8 cellular contexts compared by ENCODE assay signal in genomic region chr2:161273038-161273760, GRCh38. TPM values are rescaled to one million over a fixed set of nuclear protein-coding genes. Genes with fewer than 3 reads are reported as not detected.
DNase-seq lines count a peak whose midpoint lies in the region; FAIRE-seq and TF ChIP-seq lines count a peak whose summit lies in the region.

No MANE protein-coding gene starts in this region.

- H4K8ac ChIP-seq in H1 (ENCODE audit: extremely low read depth, insufficient read depth, low read length): no peak overlapping the region

- H3K79me2 ChIP-seq in H1 (ENCODE audit: control insufficient read depth in 1 of 2, insufficient read depth in 2 of 2, low read length in 2 of 2) (no peaks in the 10 kb centered on the region), neural cell (replicated peaks; ENCODE audit: insufficient read depth, low read length) (no peaks in the 10 kb centered on the region)

- H2BK5ac ChIP-seq in H1 (ENCODE audit: low read depth, low read length): no peak overlapping the region

- no peak overlapping the region for H2BK12ac ChIP-seq in H1 (ENCODE audit: low read depth, low read length)

- H3K27me3 ChIP-seq in H1 (replicated peaks in 1 of 4; ENCODE audit: control insufficient read depth in 3 of 4, extremely low read depth in 1 of 4, insufficient read depth in 3 of 4, low read length in 3 of 4): no peaks in the 10 kb centered on the region
- H3K27me3 ChIP-seq in neural cell (ENCODE audit: insufficient read depth, low read depth, low read length): no peaks in the 10 kb centered on the region

- H3K36me3 ChIP-seq in H1 (ENCODE audit: control insufficient read depth in 2 of 4, insufficient read depth in 4 of 4, low read length in 3 of 4): no peaks in the 10 kb centered on the region
- no peaks in the 10 kb centered on the region for H3K36me3 ChIP-seq in neural cell (ENCODE audit: insufficient read depth, low read length)

- no peak overlapping the region for H3K9ac ChIP-seq in H1 (replicated peaks in 1 of 4; ENCODE audit: extremely low read depth in 1 of 4, low read depth in 3 of 4, low read length in 3 of 4)
- H3K9ac ChIP-seq in neural cell (ENCODE audit: low read length): no peak overlapping the region

- POLR2A ChIA-PET in RWPE1 (lab: Yijun Ruan, JAX; ENCODE audit: low non-redundant PET): no interaction called here
- POLR2A ChIA-PET in H1 (lab: Charles Lee; ENCODE audit: partially characterized antibody): no interaction called here

- H3K27ac ChIP-seq in RWPE1 (no peak overlapping the region), H1 (ENCODE audit: low read depth, low read length) (no peak overlapping the region), neural cell (ENCODE audit: low read length) (no peak overlapping the region)

- H3K9me2 ChIP-seq in neural cell (ENCODE audit: insufficient read depth, low read length): no peaks in the 10 kb centered on the region

- TF ChIP-seq RAD21 in H1 (IDR thresholded peaks at IDR 0.05 in 1 of 2, conservative IDR thresholded peaks at IDR 0.05 in 1 of 2; ENCODE audit: low read depth in 2 of 2, low read length in 2 of 2): peak; percentile 68 to 80
- TF ChIP-seq RAD21 in neural cell (conservative IDR thresholded peaks at IDR 0.05): peak; percentile 82

- no peaks in the 10 kb centered on the region for H3K79me1 ChIP-seq in H1 (ENCODE audit: low read depth, low read length)

- peak; percentile 23 for DNase-seq in ELF-1 (ENCODE audit: low read depth, low spot score)
- peak; percentile 38 for DNase-seq in H4 (ENCODE audit: low spot score)
- no peak for DNase-seq in LNCaP clone FGC (ENCODE audit: low read depth)
- DNase-seq in RWPE1 (ENCODE audit: low spot score): peak; percentile 42
- no peak for DNase-seq in H1 (ENCODE audit: low read depth in 1 of 2, low spot score in 2 of 2)
- DNase-seq in HPDE6-E6E7 (ENCODE audit: extremely low spot score): no peak

- H3F3A ChIP-seq in neural cell (ENCODE audit: insufficient read depth, low read length, poor library complexity, severe bottlenecking): no peaks in the 10 kb centered on the region

- no peak overlapping the region for H2BK15ac ChIP-seq in H1 (ENCODE audit: low read length)

- H3K4me3 ChIP-seq in LNCaP clone FGC (ENCODE audit: low read depth, low read length): no peak overlapping the region
- H3K4me3 ChIP-seq in H1 (ENCODE audit: extremely low read depth in 1 of 4, insufficient read depth in 2 of 4, low read depth in 3 of 4, low read length in 4 of 4): no peak overlapping the region
- H3K4me3 ChIP-seq in neural cell (ENCODE audit: low read length): no peak overlapping the region

- H4K20me1 ChIP-seq in H1 (replicated peaks in 1 of 2; ENCODE audit: control insufficient read depth in 1 of 2, insufficient read depth in 2 of 2, low read length in 2 of 2) (no peaks in the 10 kb centered on the region), neural cell (ENCODE audit: insufficient read depth) (no peaks in the 10 kb centered on the region)

- no peaks in the 10 kb centered on the region for H3K23me2 ChIP-seq in H1 (ENCODE audit: low read depth, low read length)

- H4K91ac ChIP-seq in H1 (replicated peaks; ENCODE audit: insufficient read length, low read length): no peak overlapping the region

- H3K9me3 ChIP-seq in H1 (ENCODE audit: insufficient read depth in 2 of 2, low read depth in 1 of 2, low read length in 1 of 2): peaks cover 4 to 13% of the 10 kb centered on the region in 2 experiments; a peak in 3 of 4 replicates
- H3K9me3 ChIP-seq in neural cell (ENCODE audit: low read length): no peaks in the 10 kb centered on the region

- WGBS in H1 (ENCODE audit: extremely low coverage in 1 of 2, insufficient coverage in 1 of 2, insufficient read length in 1 of 2, insufficient replicate concordance in 2 of 2, low coverage in 1 of 2, low lambda C conversion rate in 2 of 2, missing lambda C conversion rate in 1 of 2), 2 experiments: 42% methylated on average over 5 of the region's 5 CpGs; no CpG with 5 or more reads in 1 of the 2 experiments

- TF ChIP-seq EP300 in H1 (IDR thresholded peaks at IDR 0.05; ENCODE audit: borderline replicate concordance in 1 of 2, low read depth in 2 of 2, low read length in 2 of 2) (no peak), neural cell (conservative IDR thresholded peaks at IDR 0.05; ENCODE audit: poor library complexity, severe bottlenecking) (no peak)

- no peak overlapping the region for H3K23ac ChIP-seq in H1 (ENCODE audit: insufficient read length)

- no peak overlapping the region for H3K4ac ChIP-seq in H1 (replicated peaks; ENCODE audit: insufficient read length, low read depth, low read length)

- H2BK20ac ChIP-seq in H1 (ENCODE audit: low read length): no peak overlapping the region

- H2AK5ac ChIP-seq in H1 (ENCODE audit: low read depth, low read length): no peak overlapping the region

- CTCF ChIA-PET in RWPE1 (lab: Yijun Ruan, JAX): interaction anchor here (1.0 kb wide), 1 partner anchor 36 kb away, joined by 4 read pairs; no protein-coding TSS in a partner anchor
- CTCF ChIA-PET in H1 (lab: Charles Lee; ENCODE audit: partially characterized antibody): interaction anchor here (0.6 to 4.4 kb wide), 13 partner anchors 9 to 204 kb away, joined by 3 to 25 read pairs (median 3); no protein-coding TSS in a partner anchor

- H2AFZ ChIP-seq in H1 (ENCODE audit: low read length): no peak overlapping the region
- no peak overlapping the region for H2AFZ ChIP-seq in neural cell (ENCODE audit: low read depth, low read length)

- H4K5ac ChIP-seq in H1 (ENCODE audit: insufficient read length, low read depth, low read length): no peak overlapping the region

- no peak for TF ChIP-seq POLR2A in H1 (IDR thresholded peaks at IDR 0.05; ENCODE audit: control extremely low read depth in 1 of 2, low read depth in 2 of 2, low read length in 2 of 2)

- FAIRE-seq in A204.1 (lab: Jason Lieb, UNC) (peak; percentile 97), H1 (lab: Jason Lieb, UNC) (peak; percentile 77)

- no peaks in the 10 kb centered on the region for H3K4me1 ChIP-seq in H1 (replicated peaks in 1 of 4; ENCODE audit: control insufficient read depth in 3 of 4, insufficient read depth in 4 of 4, low read length in 3 of 4)

- no peak overlapping the region for H3K18ac ChIP-seq in H1 (ENCODE audit: extremely low read depth, low read length)

- TF ChIP-seq CTCF in LNCaP clone FGC (IDR thresholded peaks at IDR 0.05; ENCODE audit: control insufficient read depth, extremely low read depth, insufficient read depth) (peak; percentile 57), RWPE1 (conservative IDR thresholded peaks at IDR 0.05; ENCODE audit: low read depth) (peak; percentile 66), H1 (IDR thresholded peaks at IDR 0.05; ENCODE audit: control extremely low read depth in 1 of 3, insufficient read depth in 1 of 3, low read depth in 1 of 3, low read length in 3 of 3) (peak in 2 of 3 experiments; percentile 45 to 63; a peak in 2 of 4 replicates), neural cell (IDR thresholded peaks at IDR 0.05; ENCODE audit: poor library complexity, severe bottlenecking) (peak; percentile 81)

- H3K56ac ChIP-seq in H1 (replicated peaks; ENCODE audit: insufficient read length, low read depth, low read length): no peak overlapping the region

- no peak overlapping the region for H3K14ac ChIP-seq in H1 (ENCODE audit: insufficient read length)

- H3K4me2 ChIP-seq in H1 (ENCODE audit: insufficient read depth in 1 of 2, low read depth in 2 of 2, low read length in 2 of 2): no peak overlapping the region
- no peak overlapping the region for H3K4me2 ChIP-seq in neural cell (ENCODE audit: low read length)

- no peak overlapping the region for H2BK120ac ChIP-seq in H1 (replicated peaks; ENCODE audit: low read depth, low read length)

TF ChIP-seq in H1, 55 proteins besides CTCF, POLR2A, EP300 and RAD21 (continues in another document):
- TF ChIP-seq SP1 (IDR thresholded peaks at IDR 0.05; ENCODE audit: low read depth, low read length) (no peak), GABPA (IDR thresholded peaks at IDR 0.05; ENCODE audit: borderline replicate concordance, insufficient read depth, low read length) (no peak), BRCA1 (IDR thresholded peaks at IDR 0.05; ENCODE audit: low read depth, low read length) (no peak), JUND (IDR thresholded peaks at IDR 0.05; ENCODE audit: low read length) (no peak), KDM5A (IDR thresholded peaks at IDR 0.05; ENCODE audit: low read length) (no peak), SIRT6 (IDR thresholded peaks at IDR 0.05; ENCODE audit: low read length) (no peak), CTBP2 (IDR thresholded peaks at IDR 0.05; ENCODE audit: borderline replicate concordance, insufficient read depth, insufficient read length, low read length) (no peak), ZNF274 (IDR thresholded peaks at IDR 0.05; ENCODE audit: borderline replicate concordance, extremely low read depth, low read length) (no peak), SRF (IDR thresholded peaks at IDR 0.05; ENCODE audit: low read depth, low read length) (no peak), JUN (IDR thresholded peaks at IDR 0.05; ENCODE audit: low read depth, low read length) (no peak)

TF ChIP-seq in neural cell, 6 proteins besides CTCF, POLR2A, EP300 and RAD21 (continues in another document):
- TF ChIP-seq EZH2 (IDR thresholded peaks at IDR 0.05; ENCODE audit: borderline replicate concordance, insufficient read depth, low read length, poor library complexity, severe bottlenecking): no peak
- no peak for TF ChIP-seq TAF1 (IDR thresholded peaks at IDR 0.05; ENCODE audit: low read depth)
- TF ChIP-seq SMC3 (conservative IDR thresholded peaks at IDR 0.05; ENCODE audit: poor library complexity): peak; percentile 81

RNA-seq across cellular contexts. Expression of gene PSMD14, which starts 35.0 kb away (rescaled TPM):
- 177 and 187 TPM in 2 replicates for total RNA-seq in H4 (2014; rRNA removed; shearing (Covaris generic))
- total RNA-seq in H1 (2021; fragmentation: NEBNext Ultra II Directional; extraction: Animal tissue kit (Norgen Biotek cat#: 25700)): 84.1 and 88.7 TPM in 2 replicates
- polyA plus RNA-seq in H1 (2011; rRNA removed) (25.4 and 53.9 TPM in 2 replicates), neural cell (115 and 136 TPM in 2 replicates)
- 69.0 TPM for polyA plus RNA-seq in H1 (2011; cell fraction: cytosol; rRNA removed)
- polyA plus RNA-seq in H1 (2011; cell fraction: nucleus; rRNA removed): 11.2 TPM
- polyA plus RNA-seq in H1 (2012, experiment 1 of 2): 77.6 to 98.5 TPM (median 85.7 TPM) in 4 replicates
- 10.9 TPM for polyA plus RNA-seq in H1 (2012, experiment 2 of 2)
- 50.5 TPM for polyA plus RNA-seq in H1 (2013, experiment 1 of 2)
- 51.2 TPM for polyA plus RNA-seq in H1 (2013, experiment 2 of 2)
- 35.7 and 51.4 TPM in 2 replicates for polyA minus RNA-seq in H1 (2011; rRNA and poly(A)+ RNA removed)
- polyA minus RNA-seq in H1 (2011; cell fraction: cytosol; rRNA and poly(A)+ RNA removed): 37.3 TPM
- polyA minus RNA-seq in H1 (2011; cell fraction: nucleus; rRNA and poly(A)+ RNA removed): 62.2 TPM
- 126 and 141 TPM in 2 replicates for polyA minus RNA-seq in neural cell

Comparison
In these comparisons a context has a peak if more than half of its experiments do, and no peak if none do; other contexts are left out.
1. DNase-seq: peak in ELF-1 (single experiment), H4 (single experiment) and RWPE1 (single experiment); none in LNCaP clone FGC (single experiment), H1 (0 of 2) and HPDE6-E6E7 (single experiment).
2. Peak in every context shown above with its lines, with median percentiles within 50 percentile points of each other: CTCF ChIP-seq.